Comparison of ENCODE assay signal across 27 cellular contexts in the genomic region with DNA sequence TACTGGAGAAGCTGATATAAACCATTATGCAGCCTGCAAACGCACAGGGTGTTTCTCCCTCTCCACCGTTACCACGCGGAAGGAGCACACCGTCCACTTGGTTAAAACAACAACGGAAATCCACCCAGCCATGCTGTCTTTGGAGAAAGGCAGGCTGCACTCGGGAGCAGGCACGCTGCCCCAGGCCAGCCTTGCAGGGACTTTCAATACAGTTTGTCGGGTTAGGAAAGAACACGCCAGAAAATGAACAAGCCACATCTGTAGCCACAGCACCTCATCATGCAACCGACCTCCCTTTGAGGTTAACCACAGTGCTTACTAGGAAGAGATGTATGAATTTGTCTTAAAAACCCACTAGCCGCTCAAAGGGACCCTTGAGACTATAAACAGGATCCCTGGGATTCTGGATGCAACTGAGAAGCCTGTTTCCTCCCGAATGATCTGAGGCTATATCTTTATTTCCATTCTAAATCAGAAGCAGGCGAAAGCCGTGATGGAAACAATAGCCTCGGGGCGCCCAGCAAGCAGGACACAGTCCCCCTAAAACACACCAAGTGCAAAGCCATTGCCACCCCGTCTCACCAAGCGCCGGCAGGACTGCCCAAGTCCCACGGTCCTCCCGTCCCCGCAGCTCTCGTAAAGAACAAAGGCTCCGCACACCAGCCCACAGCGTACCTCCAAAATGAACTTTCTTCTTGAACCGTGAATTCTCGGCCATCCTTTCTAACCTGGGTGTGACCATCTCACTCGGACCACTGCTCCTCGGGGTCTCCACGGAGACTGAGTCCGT.
DNase-seq lines count a peak whose midpoint lies in the region; TF ChIP-seq lines count a peak whose summit lies in the region.
"Had no signal": no experiment of that assay in that cellular context is flagged by ENCODE, and none has a peak within 500 bp of the region (broad histone marks: within the 10 kb centered on the region; RNA-seq: fewer than 3 reads in every experiment).

No MANE protein-coding gene starts in this region.

- DNase-seq in GF-D8 (lab: John Stamatoyannopoulos, UW) (peak; percentile 19), MV-4-11 (lab: John Stamatoyannopoulos, UW) (peak; percentile 85), astrocyte of the hippocampus (ENCODE audit: low read depth, low spot score) (peak; percentile 42), HEK293T (ENCODE audit: extremely low spot score) (no peak)
- DNase-seq in activated CD8-positive, alpha-beta memory T cell treated with anti-CD3 and anti-CD28 coated beads, Interleukin-2, amount 50 U/mL, for 4 hours = no peak
- DNase-seq in stimulated activated CD4-positive, alpha-beta T cell treated with anti-CD3 and anti-CD28 coated beads, Interleukin-4, amount 100 ng/mL, for 1 hour = no peak
- DNase-seq: activated CD4-positive, alpha-beta T cell treated with anti-CD3 and anti-CD28 coated beads for 1 hour; activated CD8-positive, alpha-beta T cell treated with anti-CD3 and anti-CD28 coated beads for 36 hours; activated effector memory CD4-positive, alpha-beta T cell treated with anti-CD3 and anti-CD28 coated beads, Interleukin-2, amount 50 U/mL, for 16 hours; CD4-positive, alpha-beta T cell; colonic mucosa; effector memory CD8-positive, alpha-beta T cell; foreskin melanocyte; immature natural killer cell; NCI-H1092; NCI-H1930; right cardiac atrium; stimulated activated CD4-positive, alpha-beta T cell treated with anti-CD3 and anti-CD28 coated beads, Interleukin-4, amount 100 ng/mL, for 4 hours; stimulated activated naive CD4-positive, alpha-beta T cell; T-helper 1 cell had no signal

- H3K9me2 ChIP-seq in neural cell (ENCODE audit: insufficient read depth, low read length) = no peaks in the 10 kb centered on the region

- POLR2A ChIA-PET in HEK293T (lab: Yijun Ruan, JAX) = no interaction called here

- H3K27me3 ChIP-seq in neural cell (ENCODE audit: insufficient read depth, low read depth, low read length) = no peaks in the 10 kb centered on the region
- H3K27me3 ChIP-seq: colonic mucosa, SJSA1, vagina had no signal

- H3K36me3 ChIP-seq in neural cell (ENCODE audit: insufficient read depth, low read length) = no peaks in the 10 kb centered on the region
- H3K36me3 ChIP-seq: colonic mucosa, left lung, SJSA1, thoracic aorta, vagina had no signal

- no peaks in the 10 kb centered on the region for H3K9me3 ChIP-seq in neural cell (ENCODE audit: low read length)
- H3K9me3 ChIP-seq: colonic mucosa, left lung, thoracic aorta, vagina had no signal

- peak overlapping the region; percentile 53 for H3K4me2 ChIP-seq in neural cell (ENCODE audit: low read length)

- H3K9ac ChIP-seq in neural cell (ENCODE audit: low read length) = peak overlapping the region; percentile 29
- H3K9ac ChIP-seq: parathyroid adenoma had no signal

- CTCF ChIA-PET in HEK293T (lab: Yijun Ruan, JAX) = no interaction called here

- no peaks in the 10 kb centered on the region for H4K20me1 ChIP-seq in neural cell (ENCODE audit: insufficient read depth)

- peak overlapping the region; percentile 90 for H3K27ac ChIP-seq in neural cell (ENCODE audit: low read length)
- H3K27ac ChIP-seq: colonic mucosa, left lung, parathyroid adenoma, SJSA1, thoracic aorta, vagina had no signal

- TF ChIP-seq EP300 in neural cell (conservative IDR thresholded peaks at IDR 0.05; ENCODE audit: poor library complexity, severe bottlenecking) = no peak

- no peak for TF ChIP-seq CTCF in neural cell (IDR thresholded peaks at IDR 0.05; ENCODE audit: poor library complexity, severe bottlenecking)

- H3K4me3 ChIP-seq in neural cell (ENCODE audit: low read length) = peak overlapping the region; percentile 54
- H3K4me3 ChIP-seq: colonic mucosa, K562, left lung, SJSA1, thoracic aorta, vagina had no signal

- H3K79me2 ChIP-seq in neural cell (replicated peaks; ENCODE audit: insufficient read depth, low read length) = peaks cover 18% of the 10 kb centered on the region
- H3K79me2 ChIP-seq: parathyroid adenoma had no signal

- H2AFZ ChIP-seq in neural cell (ENCODE audit: low read depth, low read length) = no peak overlapping the region
- H2AFZ ChIP-seq: parathyroid adenoma had no signal

- H3F3A ChIP-seq in neural cell (ENCODE audit: insufficient read depth, low read length, poor library complexity, severe bottlenecking) = no peaks in the 10 kb centered on the region

- no peak for TF ChIP-seq RAD21 in neural cell (conservative IDR thresholded peaks at IDR 0.05)

TF ChIP-seq in neural cell, 6 proteins besides CTCF, POLR2A, EP300 and RAD21:
- TF ChIP-seq TAF1 (IDR thresholded peaks at IDR 0.05; ENCODE audit: low read depth) (no peak), SMC3 (conservative IDR thresholded peaks at IDR 0.05; ENCODE audit: poor library complexity) (no peak), EZH2 (IDR thresholded peaks at IDR 0.05; ENCODE audit: borderline replicate concordance, insufficient read depth, low read length, poor library complexity, severe bottlenecking) (no peak), POLR2AphosphoS5 (IDR thresholded peaks at IDR 0.05) (no peak), MXI1 (conservative IDR thresholded peaks at IDR 0.05; ENCODE audit: poor library complexity, severe bottlenecking) (no peak)
- TF ChIP-seq, protein P1, sequence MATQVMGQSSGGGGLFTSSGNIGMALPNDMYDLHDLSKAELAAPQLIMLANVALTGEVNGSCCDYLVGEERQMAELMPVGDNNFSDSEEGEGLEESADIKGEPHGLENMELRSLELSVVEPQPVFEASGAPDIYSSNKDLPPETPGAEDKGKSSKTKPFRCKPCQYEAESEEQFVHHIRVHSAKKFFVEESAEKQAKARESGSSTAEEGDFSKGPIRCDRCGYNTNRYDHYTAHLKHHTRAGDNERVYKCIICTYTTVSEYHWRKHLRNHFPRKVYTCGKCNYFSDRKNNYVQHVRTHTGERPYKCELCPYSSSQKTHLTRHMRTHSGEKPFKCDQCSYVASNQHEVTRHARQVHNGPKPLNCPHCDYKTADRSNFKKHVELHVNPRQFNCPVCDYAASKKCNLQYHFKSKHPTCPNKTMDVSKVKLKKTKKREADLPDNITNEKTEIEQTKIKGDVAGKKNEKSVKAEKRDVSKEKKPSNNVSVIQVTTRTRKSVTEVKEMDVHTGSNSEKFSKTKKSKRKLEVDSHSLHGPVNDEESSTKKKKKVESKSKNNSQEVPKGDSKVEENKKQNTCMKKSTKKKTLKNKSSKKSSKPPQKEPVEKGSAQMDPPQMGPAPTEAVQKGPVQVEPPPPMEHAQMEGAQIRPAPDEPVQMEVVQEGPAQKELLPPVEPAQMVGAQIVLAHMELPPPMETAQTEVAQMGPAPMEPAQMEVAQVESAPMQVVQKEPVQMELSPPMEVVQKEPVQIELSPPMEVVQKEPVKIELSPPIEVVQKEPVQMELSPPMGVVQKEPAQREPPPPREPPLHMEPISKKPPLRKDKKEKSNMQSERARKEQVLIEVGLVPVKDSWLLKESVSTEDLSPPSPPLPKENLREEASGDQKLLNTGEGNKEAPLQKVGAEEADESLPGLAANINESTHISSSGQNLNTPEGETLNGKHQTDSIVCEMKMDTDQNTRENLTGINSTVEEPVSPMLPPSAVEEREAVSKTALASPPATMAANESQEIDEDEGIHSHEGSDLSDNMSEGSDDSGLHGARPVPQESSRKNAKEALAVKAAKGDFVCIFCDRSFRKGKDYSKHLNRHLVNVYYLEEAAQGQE (IDR thresholded peaks at IDR 0.05; ENCODE audit: borderline replicate concordance) = no peak

TF ChIP-seq in HEK293T, 16 proteins besides CTCF, POLR2A, EP300 and RAD21:
- TF ChIP-seq CTBP1 (IDR thresholded peaks at IDR 0.05; ENCODE audit: borderline replicate concordance) = no peak

Comparison
In these comparisons a context has a peak if more than half of its experiments do, and no peak if none do; other contexts are left out.
1. DNase-seq: peak in GF-D8 (single experiment), MV-4-11 (single experiment) and astrocyte of the hippocampus (single experiment); none in HEK293T (single experiment), activated CD8-positive, alpha-beta memory T cell treated with anti-CD3 and anti-CD28 coated beads, Interleukin-2, amount 50 U/mL, for 4 hours (single experiment) and stimulated activated CD4-positive, alpha-beta T cell treated with anti-CD3 and anti-CD28 coated beads, Interleukin-4, amount 100 ng/mL, for 1 hour (single experiment).